In the genomic region with DNA sequence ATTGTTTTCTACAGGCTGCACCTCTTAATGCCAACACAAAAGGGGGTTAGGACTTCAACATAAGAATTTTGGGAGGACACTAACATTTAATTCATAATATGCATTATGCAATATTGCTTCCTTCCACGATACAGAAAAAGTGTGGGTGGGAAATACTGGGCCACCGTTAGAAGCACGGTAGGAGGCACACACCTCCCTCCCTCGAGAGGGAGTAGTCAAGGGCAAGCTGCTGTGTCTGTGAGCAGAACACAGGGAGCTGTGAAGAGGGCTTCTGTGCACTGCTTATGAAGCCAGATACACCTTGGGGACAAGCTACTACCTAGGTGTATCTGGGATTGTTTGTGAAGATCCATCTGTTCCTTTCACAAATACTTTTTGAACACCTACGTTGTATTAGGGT, we compare ENCODE assay signal across 19 cellular contexts.
A peak's percentile ranks its signal among the peaks of the same experiment; 100 is the strongest.
DNase-seq lines count a peak whose midpoint lies in the region; ATAC-seq and TF ChIP-seq lines count a peak whose summit lies in the region.
"Had no signal": no experiment of that assay in that cellular context is flagged by ENCODE, and none has a peak within 500 bp of the region (broad histone marks: within the 10 kb centered on the region; RNA-seq: fewer than 3 reads in every experiment).

No MANE protein-coding gene starts in this region.

- no peak overlapping the region for H2AK9ac ChIP-seq in IMR-90 (replicated peaks; ENCODE audit: low read depth, low read length, poor library complexity)

- no peak overlapping the region for H3K4me3 ChIP-seq in IMR-90 (ENCODE audit: insufficient read depth, low read depth, low read length)
- H3K4me3 ChIP-seq in neural progenitor cell: no peak overlapping the region
- H3K4me3 ChIP-seq: A549; BLaER1 treated with 17β-estradiol and CSF1 and Interleukin-3, amounts not matched to agents 10 nM and 100 nM had no signal

- CTCF ChIA-PET in IMR-90 (lab: Yijun Ruan, JAX): no interaction called here

- no peak overlapping the region for H3K4ac ChIP-seq in IMR-90 (ENCODE audit: low read depth, low read length)

- no peak overlapping the region for H3K56ac ChIP-seq in IMR-90 (ENCODE audit: extremely low read depth, insufficient read depth, low read length)

- 0 out of 2 replicates have a peak overlapping the region, but pooled peaks have one; percentile 13 for H3K14ac ChIP-seq in IMR-90 (replicated peaks; ENCODE audit: low read depth, low read length)

- in situ Hi-C loops in IMR-90 (cut with MboI; ENCODE audit: low sequenced_read_pairs): loop anchor here (10.0 kb wide), 1 partner anchor 145 kb away; the partner anchor contains the start of gene PTS

- H3K27me3 ChIP-seq in IMR-90 (ENCODE audit: control insufficient read depth, insufficient read depth, low read length) (no peaks in the 10 kb centered on the region), neural progenitor cell (no peaks in the 10 kb centered on the region)
- H3K27me3 ChIP-seq: BLaER1 treated with 17β-estradiol and CSF1 and Interleukin-3, amounts not matched to agents 10 nM and 100 nM had no signal

- no TSS peak for BruUV-seq in IMR-90 (replicated peaks; lab: Mats Ljungman, UMichigan)

- H3K79me1 ChIP-seq in IMR-90 (ENCODE audit: low read depth in 1 of 2, low read length in 2 of 2): no peaks in the 10 kb centered on the region

- H2BK15ac ChIP-seq in IMR-90 (ENCODE audit: low read depth, low read length): no peak overlapping the region

- no peak for TF ChIP-seq CTCF in IMR-90 (conservative IDR thresholded peaks at IDR 0.05; ENCODE audit: low read depth, low read length)
- TF ChIP-seq CTCF in neural progenitor cell (IDR thresholded peaks at IDR 0.05): no peak
- no peak for TF ChIP-seq CTCF in HFFc6 (IDR thresholded peaks at IDR 0.05)

- ATAC-seq in activated naive CD8-positive, alpha-beta T cell treated with anti-CD3 and anti-CD28 coated beads, Interleukin-2, amount 10 ng/mL, durations not matched to agents 7 days and 5 days (ENCODE audit: low read depth): no peak
- no peak for ATAC-seq in activated naive CD8-positive, alpha-beta T cell treated with anti-CD3 and anti-CD28 coated beads, Interleukin-2, amount 50 U/mL, for 24 hours
- ATAC-seq in IMR-90 (ENCODE audit: low read depth) (no peak), HG02610 (IDR thresholded peaks at IDR 0.05; ENCODE audit: unreplicated experiment) (no peak)
- ATAC-seq: A549; CD8-positive, alpha-beta T cell had no signal

- H2AK5ac ChIP-seq in IMR-90 (ENCODE audit: low read depth, low read length): no peak overlapping the region

- no peak overlapping the region for H2BK120ac ChIP-seq in IMR-90 (ENCODE audit: low read depth, low read length)

- peak overlapping the region; percentile 60 for H3K27ac Mint-ChIP-seq in activated naive CD8-positive, alpha-beta T cell treated with anti-CD3 and anti-CD28 coated beads, Interleukin-2, amount 10 ng/mL, durations not matched to agents 7 days and 5 days
- no peak overlapping the region for H3K27ac Mint-ChIP-seq in activated naive CD8-positive, alpha-beta T cell treated with anti-CD3 and anti-CD28 coated beads, Interleukin-2, amount 50 U/mL, for 24 hours
- H3K27ac Mint-ChIP-seq in neural progenitor cell: peak overlapping the region; percentile 14
- no peak overlapping the region for H3K27ac Mint-ChIP-seq in HFFc6
- H3K27ac Mint-ChIP-seq: B cell; CD4-positive, alpha-beta T cell; CD8-positive, alpha-beta T cell had no signal

- POLR2A ChIA-PET in activated naive CD8-positive, alpha-beta T cell treated with anti-CD3 and anti-CD28 coated beads, Interleukin-2, amount 10 ng/mL, durations not matched to agents 7 days and 5 days (lab: Charles Lee): no interaction called here
- POLR2A ChIA-PET in IMR-90 (lab: Charles Lee; ENCODE audit: unreplicated experiment): interaction anchor here (0.5 kb wide), 1 partner anchor 102 kb away, joined by 3 read pairs; no protein-coding TSS in a partner anchor

- no peak overlapping the region for H3K18ac ChIP-seq in IMR-90 (ENCODE audit: low read depth, low read length)

- no peaks in the 10 kb centered on the region for H3K27me3 Mint-ChIP-seq in activated naive CD8-positive, alpha-beta T cell treated with anti-CD3 and anti-CD28 coated beads, Interleukin-2, amount 10 ng/mL, durations not matched to agents 7 days and 5 days
- no peaks in the 10 kb centered on the region for H3K27me3 Mint-ChIP-seq in activated naive CD8-positive, alpha-beta T cell treated with anti-CD3 and anti-CD28 coated beads, Interleukin-2, amount 50 U/mL, for 24 hours
- H3K27me3 Mint-ChIP-seq in neural progenitor cell (ENCODE audit: insufficient read depth, low read depth) (peaks cover 6% of the 10 kb centered on the region), HFFc6 (ENCODE audit: insufficient read depth) (peaks cover 6% of the 10 kb centered on the region)
- H3K27me3 Mint-ChIP-seq: B cell; CD4-positive, alpha-beta T cell had no signal

- no peak overlapping the region for H4K8ac ChIP-seq in IMR-90 (ENCODE audit: low read depth in 2 of 2, low read length in 2 of 2)

- H2BK20ac ChIP-seq in IMR-90 (ENCODE audit: low read depth, low read length): no peak overlapping the region

- no peak for TF ChIP-seq RAD21 in IMR-90 (IDR thresholded peaks at IDR 0.05; ENCODE audit: low read length)

- H4K91ac ChIP-seq in IMR-90 (ENCODE audit: insufficient read depth, low read depth, low read length): 0 out of 2 replicates have a peak overlapping the region, but pooled peaks have one; percentile 7

- no peak overlapping the region for H4K5ac ChIP-seq in IMR-90 (ENCODE audit: low read depth, low read length)

- dilution Hi-C loops in IMR-90 (cut with HindIII; ENCODE audit: low sequenced_read_pairs, unreplicated experiment): no loop called here

- H3K9me1 ChIP-seq in IMR-90 (ENCODE audit: insufficient read depth, low read length): peaks cover 15% of the 10 kb centered on the region

- no peak for TF ChIP-seq POLR2A in IMR-90 (IDR thresholded peaks at IDR 0.05; ENCODE audit: low read depth, low read length)

- DNase-seq in activated naive CD8-positive, alpha-beta T cell treated with anti-CD3 and anti-CD28 coated beads, Interleukin-2, amount 10 ng/mL, durations not matched to agents 7 days and 5 days: no peak
- no peak for DNase-seq in activated naive CD8-positive, alpha-beta T cell treated with anti-CD3 and anti-CD28 coated beads, Interleukin-2, amount 50 U/mL, for 24 hours
- DNase-seq in IMR-90 (no peak), neural progenitor cell (ENCODE audit: low spot score) (no peak), HFFc6 (no peak), iPS-NIHi11 (ENCODE audit: low spot score) (no peak)
- DNase-seq: AML-193; Caco-2; Calu3; CD4-positive, alpha-beta T cell; CD8-positive, alpha-beta T cell; DMS79 treated with DMSO at 0.1 percent for 48 hours; GF-D8 had no signal

- no peaks in the 10 kb centered on the region for H4K20me1 ChIP-seq in IMR-90 (ENCODE audit: insufficient read depth, low read length)
- H4K20me1 ChIP-seq in neural progenitor cell (ENCODE audit: low read depth): no peaks in the 10 kb centered on the region
- H4K20me1 ChIP-seq: BLaER1 treated with 17β-estradiol and CSF1 and Interleukin-3, amounts not matched to agents 10 nM and 100 nM had no signal

- H3K23ac ChIP-seq in IMR-90 (ENCODE audit: low read depth, low read length): no peak overlapping the region

- H3K36me3 ChIP-seq in IMR-90 (ENCODE audit: control insufficient read depth, insufficient read depth, low read length) (no peaks in the 10 kb centered on the region), neural progenitor cell (no peaks in the 10 kb centered on the region)
- H3K36me3 ChIP-seq: BLaER1 treated with 17β-estradiol and CSF1 and Interleukin-3, amounts not matched to agents 10 nM and 100 nM had no signal

- intact Hi-C loops in IMR-90 (cut with micrococcal nuclease): loop anchor here (5.0 kb wide), 1 partner anchor 148 kb away; no protein-coding TSS in a partner anchor

- H3K36me3 Mint-ChIP-seq in activated naive CD8-positive, alpha-beta T cell treated with anti-CD3 and anti-CD28 coated beads, Interleukin-2, amount 10 ng/mL, durations not matched to agents 7 days and 5 days: peaks cover 6% of the 10 kb centered on the region
- no peaks in the 10 kb centered on the region for H3K36me3 Mint-ChIP-seq in activated naive CD8-positive, alpha-beta T cell treated with anti-CD3 and anti-CD28 coated beads, Interleukin-2, amount 50 U/mL, for 24 hours (ENCODE audit: low read depth)
- H3K36me3 Mint-ChIP-seq in neural progenitor cell (no peaks in the 10 kb centered on the region), HFFc6 (ENCODE audit: low read depth) (no peaks in the 10 kb centered on the region)

- no peaks in the 10 kb centered on the region for H3F3A ChIP-seq in neural progenitor cell (ENCODE audit: low read depth)

- H3K4me2 ChIP-seq in IMR-90 (ENCODE audit: low read depth, low read length) (no peak overlapping the region), neural progenitor cell (no peak overlapping the region)
- H3K4me2 ChIP-seq: A549; BLaER1 treated with 17β-estradiol and CSF1 and Interleukin-3, amounts not matched to agents 10 nM and 100 nM had no signal

- H3K79me2 ChIP-seq in neural progenitor cell (ENCODE audit: low read depth): no peaks in the 10 kb centered on the region

- peaks cover 2% of the 10 kb centered on the region for H3K9me3 Mint-ChIP-seq in activated naive CD8-positive, alpha-beta T cell treated with anti-CD3 and anti-CD28 coated beads, Interleukin-2, amount 10 ng/mL, durations not matched to agents 7 days and 5 days
- peaks cover 4% of the 10 kb centered on the region for H3K9me3 Mint-ChIP-seq in activated naive CD8-positive, alpha-beta T cell treated with anti-CD3 and anti-CD28 coated beads, Interleukin-2, amount 50 U/mL, for 24 hours
- H3K9me3 Mint-ChIP-seq in neural progenitor cell: peaks cover 2% of the 10 kb centered on the region
- no peaks in the 10 kb centered on the region for H3K9me3 Mint-ChIP-seq in HFFc6
- H3K9me3 Mint-ChIP-seq: CD4-positive, alpha-beta T cell had no signal

- no peaks in the 10 kb centered on the region for H3K4me1 Mint-ChIP-seq in activated naive CD8-positive, alpha-beta T cell treated with anti-CD3 and anti-CD28 coated beads, Interleukin-2, amount 10 ng/mL, durations not matched to agents 7 days and 5 days
- H3K4me1 Mint-ChIP-seq in activated naive CD8-positive, alpha-beta T cell treated with anti-CD3 and anti-CD28 coated beads, Interleukin-2, amount 50 U/mL, for 24 hours: no peaks in the 10 kb centered on the region
- H3K4me1 Mint-ChIP-seq in neural progenitor cell (peaks cover 21% of the 10 kb centered on the region), HFFc6 (ENCODE audit: low read depth) (peaks cover 32% of the 10 kb centered on the region)
- H3K4me1 Mint-ChIP-seq: B cell had no signal

- H3K9ac ChIP-seq in IMR-90 (ENCODE audit: low read depth, low read length): no peak overlapping the region
- no peak overlapping the region for H3K9ac ChIP-seq in neural progenitor cell
- H3K9ac ChIP-seq: BLaER1 treated with 17β-estradiol and CSF1 and Interleukin-3, amounts not matched to agents 10 nM and 100 nM had no signal

- H3K9me3 ChIP-seq in IMR-90 (ENCODE audit: control insufficient read depth, insufficient read depth, low read length): no peaks in the 10 kb centered on the region
- no peaks in the 10 kb centered on the region for H3K9me3 ChIP-seq in neural progenitor cell (ENCODE audit: low read depth)
- H3K9me3 ChIP-seq: A549; BLaER1 treated with 17β-estradiol and CSF1 and Interleukin-3, amounts not matched to agents 10 nM and 100 nM; Caco-2 had no signal

- H3K4me1 ChIP-seq in IMR-90 (ENCODE audit: control insufficient read depth, insufficient read depth, low read length): peaks cover 19% of the 10 kb centered on the region
- no peaks in the 10 kb centered on the region for H3K4me1 ChIP-seq in neural progenitor cell
- H3K4me1 ChIP-seq: A549; BLaER1 treated with 17β-estradiol and CSF1 and Interleukin-3, amounts not matched to agents 10 nM and 100 nM; Caco-2 had no signal

- WGBS in IMR-90 (ENCODE audit: extremely low coverage in 2 of 2, insufficient read length in 1 of 2), 2 experiments: no CpG with 5 or more reads among the region's 5 CpGs

- H3K27ac ChIP-seq in IMR-90 (ENCODE audit: insufficient read depth, low read length) (no peak overlapping the region), neural progenitor cell (no peak overlapping the region)
- H3K27ac ChIP-seq: 22Rv1; A549; BLaER1 treated with 17β-estradiol and CSF1 and Interleukin-3, amounts not matched to agents 10 nM and 100 nM; C4-2B had no signal

- H2BK5ac ChIP-seq in IMR-90 (ENCODE audit: low read depth, low read length, poor library complexity, severe bottlenecking): no peak overlapping the region

- H2AFZ ChIP-seq in IMR-90 (replicated peaks; ENCODE audit: low read length, poor library complexity) (no peak overlapping the region), neural progenitor cell (replicated peaks) (no peak overlapping the region)

- no peak overlapping the region for H3K4me3 Mint-ChIP-seq in activated naive CD8-positive, alpha-beta T cell treated with anti-CD3 and anti-CD28 coated beads, Interleukin-2, amount 10 ng/mL, durations not matched to agents 7 days and 5 days
- H3K4me3 Mint-ChIP-seq in activated naive CD8-positive, alpha-beta T cell treated with anti-CD3 and anti-CD28 coated beads, Interleukin-2, amount 50 U/mL, for 24 hours: no peak overlapping the region
- H3K4me3 Mint-ChIP-seq in neural progenitor cell (no peak overlapping the region), HFFc6 (no peak overlapping the region)
- H3K4me3 Mint-ChIP-seq: B cell; CD4-positive, alpha-beta T cell; CD8-positive, alpha-beta T cell had no signal

Comparison
In these comparisons a context has a peak if more than half of its experiments do, and no peak if none do; other contexts are left out.
1. H3K27ac Mint-ChIP-seq: peak in activated naive CD8-positive, alpha-beta T cell treated with anti-CD3 and anti-CD28 coated beads, Interleukin-2, amount 10 ng/mL, durations not matched to agents 7 days and 5 days (single experiment) and neural progenitor cell (single experiment); none in activated naive CD8-positive, alpha-beta T cell treated with anti-CD3 and anti-CD28 coated beads, Interleukin-2, amount 50 U/mL, for 24 hours (single experiment) and HFFc6 (single experiment).